9 cellular contexts compared by ENCODE assay signal in genomic region chr5:76953551-76954382, GRCh38. TPM values are rescaled to one million over a fixed set of nuclear protein-coding genes. Genes with fewer than 3 reads are reported as not detected.
DNase-seq lines count a peak whose midpoint lies in the region; ATAC-seq, FAIRE-seq and TF ChIP-seq lines count a peak whose summit lies in the region.
"Had no signal": no experiment of that assay in that cellular context is flagged by ENCODE, and none has a peak within 500 bp of the region (broad histone marks: within the 10 kb centered on the region; RNA-seq: fewer than 3 reads in every experiment).

No MANE protein-coding gene starts in this region.

- intact Hi-C loops in kidney (cut with DNase I) = no loop called here
- intact Hi-C loops in prostate gland (cut with DNase I) = no loop called here

- no peak overlapping the region for H3K27ac Mint-ChIP-seq in stimulated activated memory B cell treated with anti-CD40 and anti-IgM and Interleukin-4, amounts not matched to agents 10 μg/mL and 1 μg/mL and 100 μg/mL, for 72 hours

- under 1% methylated on average over 57 of the region's 81 CpGs for WGBS in prostate gland

- H3K4me1 ChIP-seq in kidney (ENCODE audit: control insufficient read depth in 1 of 2, insufficient read depth in 1 of 2, low read depth in 1 of 2, low read length in 2 of 2) = peaks cover 0 to 4% of the 10 kb centered on the region in 2 donors
- no peaks in the 10 kb centered on the region for H3K4me1 ChIP-seq in prostate gland (replicated peaks)

- TF ChIP-seq POLR2A in prostate gland (IDR thresholded peaks at IDR 0.05) = no peak

- peaks cover 10% of the 10 kb centered on the region for H3K4me1 Mint-ChIP-seq in stimulated activated memory B cell treated with anti-CD40 and anti-IgM and Interleukin-4, amounts not matched to agents 10 μg/mL and 1 μg/mL and 100 μg/mL, for 72 hours

- ATAC-seq in stimulated activated memory B cell treated with anti-CD40 and anti-IgM and Interleukin-4, amounts not matched to agents 10 μg/mL and 1 μg/mL and 100 μg/mL, for 72 hours = no peak
- ATAC-seq in HG03135 (IDR thresholded peaks at IDR 0.05; ENCODE audit: unreplicated experiment) = no peak

- no peaks in the 10 kb centered on the region for H3K9me3 Mint-ChIP-seq in stimulated activated memory B cell treated with anti-CD40 and anti-IgM and Interleukin-4, amounts not matched to agents 10 μg/mL and 1 μg/mL and 100 μg/mL, for 72 hours

- peak overlapping the region; percentile 21 for H3K4me3 Mint-ChIP-seq in stimulated activated memory B cell treated with anti-CD40 and anti-IgM and Interleukin-4, amounts not matched to agents 10 μg/mL and 1 μg/mL and 100 μg/mL, for 72 hours

- FAIRE-seq in kidney (lab: Jason Lieb, UNC) = no peak
- FAIRE-seq: colon had no signal

- DNase-seq in M059J (ENCODE audit: low read depth) (peak; percentile 11), brain pericyte (ENCODE audit: low read depth, low spot score) (peak; percentile 11), kidney (peak; percentile 72), NCI-H2029 (lab: John Stamatoyannopoulos, UW) (no peak), germinal center (ENCODE audit: low spot score) (no peak), prostate gland (ENCODE audit: low spot score) (no peak)

- peak overlapping the region; percentile 50 to 64 for H3K4me3 ChIP-seq in kidney (ENCODE audit: low read length in 2 of 2)
- peak overlapping the region in 1 of 2 donors; percentile 22 for H3K4me3 ChIP-seq in prostate gland

- peaks cover 23% of the 10 kb centered on the region for H3K27me3 ChIP-seq in prostate gland (replicated peaks; ENCODE audit: insufficient read depth)

- peaks cover 41% of the 10 kb centered on the region for H3K27me3 Mint-ChIP-seq in stimulated activated memory B cell treated with anti-CD40 and anti-IgM and Interleukin-4, amounts not matched to agents 10 μg/mL and 1 μg/mL and 100 μg/mL, for 72 hours

- H3K36me3 ChIP-seq in kidney (ENCODE audit: control insufficient read depth in 1 of 2, insufficient read depth in 2 of 2, low read length in 2 of 2) (no peaks in the 10 kb centered on the region), prostate gland (no peaks in the 10 kb centered on the region)

- H3K36me3 Mint-ChIP-seq in stimulated activated memory B cell treated with anti-CD40 and anti-IgM and Interleukin-4, amounts not matched to agents 10 μg/mL and 1 μg/mL and 100 μg/mL, for 72 hours = no peaks in the 10 kb centered on the region

- peak overlapping the region in 1 of 2 donors; percentile 12 for H3K9ac ChIP-seq in kidney (ENCODE audit: low read length in 2 of 2)

- peak overlapping the region; percentile 55 to 65 for H3K27ac ChIP-seq in kidney (ENCODE audit: low read depth in 2 of 2, low read length in 2 of 2)
- H3K27ac ChIP-seq in prostate gland = no peak overlapping the region

- no peak for TF ChIP-seq CTCF in kidney (IDR thresholded peaks at IDR 0.05; ENCODE audit: borderline replicate concordance, extremely low read depth, insufficient read depth)
- TF ChIP-seq CTCF in prostate gland (IDR thresholded peaks at IDR 0.05) = no peak

- H3K9me3 ChIP-seq in kidney (ENCODE audit: control insufficient read depth in 1 of 2, low read length in 2 of 2) = no peaks in the 10 kb centered on the region
- H3K9me3 ChIP-seq in prostate gland = no peaks in the 10 kb centered on the region

RNA-seq across cellular contexts. Expression of gene CRHBP, which starts 0.9 kb away (rescaled TPM):
- total RNA-seq in M059J (2014; rRNA removed; shearing (Covaris generic)) = not detected in 2 replicates
- total RNA-seq in kidney (8.6 TPM), prostate gland (1 to 10 TPM in 1 of 2 donors, under 1 TPM in 1; 0.91 to 5.0 TPM)
- 67.7 TPM for polyA plus RNA-seq in kidney (ENCODE audit: insufficient read depth, low read depth, low replicate concordance)

Comparison
In these comparisons a context has a peak if more than half of its experiments do, and no peak if none do; other contexts are left out.
1. DNase-seq: peak in M059J (single experiment), brain pericyte (single experiment) and kidney (single experiment); none in NCI-H2029 (single experiment), germinal center (single experiment) and prostate gland (single experiment).
2. H3K27ac ChIP-seq: peak in kidney (2 of 2); none in prostate gland (0 of 2).